In the genomic region with DNA sequence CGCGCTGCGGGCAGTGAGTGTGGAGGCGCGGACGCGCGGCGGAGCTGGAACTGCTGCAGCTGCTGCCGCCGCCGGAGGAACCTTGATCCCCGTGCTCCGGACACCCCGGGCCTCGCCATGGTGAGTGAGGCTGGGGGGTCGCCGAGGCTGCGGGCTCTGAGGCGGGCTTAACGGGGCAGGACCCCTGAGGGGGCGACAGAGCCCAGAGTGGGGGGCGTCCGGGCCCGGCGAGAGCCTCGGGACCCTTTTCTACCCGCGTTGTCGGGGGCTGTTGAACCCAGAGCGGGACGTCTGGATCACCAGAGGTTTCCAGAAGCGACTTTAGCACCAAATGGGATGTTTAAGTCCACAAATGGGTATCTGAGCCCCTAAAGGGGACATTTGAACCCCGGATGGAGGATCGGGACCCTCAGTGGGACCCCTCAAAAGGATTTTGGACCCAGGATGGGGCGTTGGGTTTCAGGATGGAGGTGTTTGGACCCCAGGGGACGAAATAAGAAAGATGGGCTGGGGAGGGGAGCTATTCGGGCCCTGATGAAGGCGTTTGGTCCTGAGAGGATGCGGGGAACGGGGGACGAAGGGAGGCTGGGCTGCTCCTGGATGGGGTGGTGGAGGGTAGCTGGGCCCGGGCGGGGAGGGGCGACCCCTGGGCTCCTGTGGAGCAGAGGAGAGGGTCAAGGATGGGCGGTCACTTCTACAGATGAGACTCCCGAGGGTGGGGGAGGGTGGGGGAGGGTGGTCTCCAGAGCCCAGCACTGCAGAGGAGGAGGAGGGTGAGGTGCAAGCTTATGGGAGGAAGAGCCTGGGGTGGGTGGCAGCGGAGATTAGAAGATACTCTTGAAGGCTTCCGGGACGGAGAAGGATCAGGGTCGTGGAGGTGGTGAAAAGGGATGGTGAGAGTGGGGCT, we compare ENCODE assay signal across 8 cellular contexts. TPM values are rescaled to one million over a fixed set of nuclear protein-coding genes. Genes with fewer than 3 reads are reported as not detected.
DNase-seq lines count a peak whose midpoint lies in the region; ATAC-seq and TF ChIP-seq lines count a peak whose summit lies in the region.

CALM3 (plus strand) TSS at position 13 of the 907 bp plus-strand sequence; CDS start at position 118, 105 bp downstream.

- peak within 1 kb of the TSS; percentile 100 for H4K91ac ChIP-seq in IMR-90 (ENCODE audit: insufficient read depth, low read depth, low read length)

- TF ChIP-seq RAD21 in IMR-90 (IDR thresholded peaks at IDR 0.05; ENCODE audit: low read length): no peak

- POLR2A ChIA-PET in IMR-90 (lab: Charles Lee; ENCODE audit: unreplicated experiment): interaction anchor here (1.1 to 1.3 kb wide), 2 partner anchors 10 to 30 kb away, joined by 3 read pairs; no protein-coding TSS in a partner anchor

- TF ChIP-seq CTCF in IMR-90 (conservative IDR thresholded peaks at IDR 0.05; ENCODE audit: low read depth, low read length) (no peak), astrocyte of the cerebellum (IDR thresholded peaks at IDR 0.05; ENCODE audit: low read depth, low read length, missing control alignments) (no peak), spleen (IDR thresholded peaks at IDR 0.05 in 8 of 11, conservative IDR thresholded peaks at IDR 0.05 in 3 of 11) (no peak)

- peak within 1 kb of the TSS; percentile 100 for H3K14ac ChIP-seq in IMR-90 (replicated peaks; ENCODE audit: low read depth, low read length)

- peak within 1 kb of the TSS; percentile 95; the same call in 2 of the 3 replicates for H2BK15ac ChIP-seq in IMR-90 (ENCODE audit: low read depth, low read length)

- CTCF ChIA-PET in IMR-90 (lab: Yijun Ruan, JAX): interaction anchor here (0.6 to 1.6 kb wide), 2 partner anchors 16 to 61 kb away, joined by 4 to 8 read pairs; no protein-coding TSS in a partner anchor

- H3K9me1 ChIP-seq in IMR-90 (ENCODE audit: insufficient read depth, low read length): peaks cover 16% of the 10 kb centered on the region

- 1% methylated on average over 28 of the region's 51 CpGs; no CpG with 5 or more reads in 1 of the 2 experiments for WGBS in IMR-90 (ENCODE audit: extremely low coverage in 2 of 2, insufficient read length in 1 of 2), 2 experiments
- WGBS in spleen, 5 donors: 0 to 1% (median 1%) methylated on average over 25 to 51 of the region's 51 CpGs

- peak within 1 kb of the TSS; percentile 91 for H3K4me2 ChIP-seq in IMR-90 (ENCODE audit: low read depth, low read length)

- peak within 1 kb of the TSS; percentile 91 for H3K27ac ChIP-seq in IMR-90 (ENCODE audit: insufficient read depth, low read length)
- peak within 1 kb of the TSS; percentile 96 to 99 (median 99) for H3K27ac ChIP-seq in spleen

- BruUV-seq in IMR-90 (replicated peaks; lab: Mats Ljungman, UMichigan): no TSS peak

- H3K4me1 ChIP-seq in IMR-90 (ENCODE audit: control insufficient read depth, insufficient read depth, low read length): peaks cover 15% of the 10 kb centered on the region
- peaks cover 21 to 62% (median 42%) of the 10 kb centered on the region in 6 donors for H3K4me1 ChIP-seq in spleen

- intact Hi-C loops in IMR-90 (cut with micrococcal nuclease): no loop called here
- intact Hi-C loops in spleen (cut with DNase I; ENCODE audit: low total_unique reads): no loop called here

- no peak for DNase-seq in Caki2 (ENCODE audit: low read depth)
- no peak for DNase-seq in IMR-90
- DNase-seq in astrocyte of the cerebellum (ENCODE audit: low read depth): no peak
- DNase-seq in iPS-NIHi11 (ENCODE audit: low spot score): peak; percentile 40
- no peak for DNase-seq in spleen
- no peak for DNase-seq in ACHN

- peak within 1 kb of the TSS; percentile 99 for H2AK9ac ChIP-seq in IMR-90 (replicated peaks; ENCODE audit: low read depth, low read length, poor library complexity)

- TF ChIP-seq POLR2A in IMR-90 (IDR thresholded peaks at IDR 0.05; ENCODE audit: low read depth, low read length) (peak; percentile 64), spleen (IDR thresholded peaks at IDR 0.05) (peak in 1 of 3 donors; percentile 80)

- H4K5ac ChIP-seq in IMR-90 (ENCODE audit: low read depth, low read length): peak within 1 kb of the TSS; percentile 97

- peak within 1 kb of the TSS; percentile 96 for H3K9ac ChIP-seq in IMR-90 (ENCODE audit: low read depth, low read length)

- peaks cover 4% of the 10 kb centered on the region; the same call in 1 of the 2 replicates for H3K9me3 ChIP-seq in IMR-90 (ENCODE audit: control insufficient read depth, insufficient read depth, low read length)
- peaks cover 0 to 21% (median 17%) of the 10 kb centered on the region in 8 donors for H3K9me3 ChIP-seq in spleen

- peak within 1 kb of the TSS; percentile 94 for H2AK5ac ChIP-seq in IMR-90 (ENCODE audit: low read depth, low read length)

- peaks cover 3 to 50% of the 10 kb centered on the region in 2 experiments; a peak in 3 of 4 replicates for H3K79me1 ChIP-seq in IMR-90 (ENCODE audit: low read depth in 1 of 2, low read length in 2 of 2)

- peak within 1 kb of the TSS; percentile 79 to 100 for H4K8ac ChIP-seq in IMR-90 (ENCODE audit: low read depth in 2 of 2, low read length in 2 of 2)

- peak within 1 kb of the TSS; percentile 99 for H3K56ac ChIP-seq in IMR-90 (ENCODE audit: extremely low read depth, insufficient read depth, low read length)

- peaks cover 48% of the 10 kb centered on the region for H4K20me1 ChIP-seq in IMR-90 (ENCODE audit: insufficient read depth, low read length)

- peak within 1 kb of the TSS; percentile 100 for H2BK120ac ChIP-seq in IMR-90 (ENCODE audit: low read depth, low read length)

- in situ Hi-C loops in Caki2 (cut with HindIII; ENCODE audit: low pct_unique_long_range_greater_than_20kb, low sequenced_read_pairs) (no loop called here), IMR-90 (cut with MboI; ENCODE audit: low sequenced_read_pairs) (no loop called here), astrocyte of the cerebellum (cut with HindIII; ENCODE audit: low sequenced_read_pairs) (no loop called here), ACHN (cut with HindIII; ENCODE audit: low pct_ligation_motif_present, low pct_unique_long_range_greater_than_20kb, low sequenced_read_pairs) (no loop called here)

- H3K4ac ChIP-seq in IMR-90 (ENCODE audit: low read depth, low read length): peak within 1 kb of the TSS; percentile 100

- peak within 1 kb of the TSS; percentile 96 for H3K18ac ChIP-seq in IMR-90 (ENCODE audit: low read depth, low read length)

- peak within 1 kb of the TSS; percentile 100 for H2AFZ ChIP-seq in IMR-90 (replicated peaks; ENCODE audit: low read length, poor library complexity)

- H3K27me3 ChIP-seq in IMR-90 (ENCODE audit: control insufficient read depth, insufficient read depth, low read length): no peaks in the 10 kb centered on the region
- no peaks in the 10 kb centered on the region for H3K27me3 ChIP-seq in spleen (replicated peaks in 1 of 7)

- H3K4me3 ChIP-seq in IMR-90 (ENCODE audit: insufficient read depth, low read depth, low read length): peak within 1 kb of the TSS; percentile 87
- peak within 1 kb of the TSS; percentile 100 for H3K4me3 ChIP-seq in astrocyte of the cerebellum (ENCODE audit: low read depth, low read length)
- H3K4me3 ChIP-seq in spleen: peak within 1 kb of the TSS; percentile 86 to 99 (median 94)

- H2BK5ac ChIP-seq in IMR-90 (ENCODE audit: low read depth, low read length, poor library complexity, severe bottlenecking): peak within 1 kb of the TSS; percentile 99

- H3K36me3 ChIP-seq in IMR-90 (ENCODE audit: control insufficient read depth, insufficient read depth, low read length) (peaks cover 11% of the 10 kb centered on the region), spleen (peaks cover 0 to 23% (median 12%) of the 10 kb centered on the region in 6 donors)

- peak within 1 kb of the TSS; percentile 100 for H2BK20ac ChIP-seq in IMR-90 (ENCODE audit: low read depth, low read length)

- ATAC-seq in IMR-90 (ENCODE audit: low read depth): no peak
- ATAC-seq in GM18868 (IDR thresholded peaks at IDR 0.05; ENCODE audit: unreplicated experiment): no peak
- no peak for ATAC-seq in HG03095 (IDR thresholded peaks at IDR 0.05; ENCODE audit: unreplicated experiment)

- H3K23ac ChIP-seq in IMR-90 (ENCODE audit: low read depth, low read length): peak within 1 kb of the TSS; percentile 100

- dilution Hi-C loops in IMR-90 (cut with HindIII; ENCODE audit: low sequenced_read_pairs, unreplicated experiment): no loop called here

TF ChIP-seq in IMR-90, 13 proteins besides CTCF, POLR2A, EP300 and RAD21 (continues in another document):
- TF ChIP-seq, protein P1, sequence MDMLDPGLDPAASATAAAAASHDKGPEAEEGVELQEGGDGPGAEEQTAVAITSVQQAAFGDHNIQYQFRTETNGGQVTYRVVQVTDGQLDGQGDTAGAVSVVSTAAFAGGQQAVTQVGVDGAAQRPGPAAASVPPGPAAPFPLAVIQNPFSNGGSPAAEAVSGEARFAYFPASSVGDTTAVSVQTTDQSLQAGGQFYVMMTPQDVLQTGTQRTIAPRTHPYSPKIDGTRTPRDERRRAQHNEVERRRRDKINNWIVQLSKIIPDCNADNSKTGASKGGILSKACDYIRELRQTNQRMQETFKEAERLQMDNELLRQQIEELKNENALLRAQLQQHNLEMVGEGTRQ (IDR thresholded peaks at IDR 0.05; ENCODE audit: low read depth, low read length): no peak
- TF ChIP-seq ELK1 (IDR thresholded peaks at IDR 0.05; ENCODE audit: borderline replicate concordance, low read depth, low read length): no peak
- no peak for TF ChIP-seq RCOR1 (IDR thresholded peaks at IDR 0.05; ENCODE audit: insufficient replicate concordance, low read length)
- no peak for TF ChIP-seq RFX5 (IDR thresholded peaks at IDR 0.05; ENCODE audit: low read depth, low read length)
- TF ChIP-seq SMC3 (IDR thresholded peaks at IDR 0.05; ENCODE audit: low read depth, low read length): no peak
- no peak for TF ChIP-seq CEBPB (IDR thresholded peaks at IDR 0.05; ENCODE audit: low read depth, low read length)
- TF ChIP-seq MXI1 (IDR thresholded peaks at IDR 0.05; ENCODE audit: borderline replicate concordance, low read depth, low read length): no peak
- TF ChIP-seq NFE2L2 (IDR thresholded peaks at IDR 0.05; ENCODE audit: low read depth, low read length): no peak
- no peak for TF ChIP-seq CHD1 (IDR thresholded peaks at IDR 0.05; ENCODE audit: low read depth, low read length)

RNA-seq across cellular contexts. Expression of gene CALM3, which starts in this region (rescaled TPM):
- total RNA-seq in Caki2 (2014; rRNA removed; shearing (Covaris generic); ENCODE audit: low replicate concordance): 126 and 145 TPM in 2 replicates
- total RNA-seq in IMR-90 (2012; rRNA removed) (91.6 and 197 TPM in 2 replicates), spleen (100 to 1,000 TPM; 121 to 197 (median 143) TPM)
- polyA plus RNA-seq in IMR-90 (2012; rRNA removed) (467 and 501 TPM in 2 replicates), spleen (100 to 1,000 TPM in 2 of 3 donors, 10 to 100 TPM in 1; 78.1 to 167 (median 111) TPM)
- 414 and 485 TPM in 2 replicates for polyA plus RNA-seq in IMR-90 (2012; cell fraction: cytosol; rRNA removed)
- polyA plus RNA-seq in IMR-90 (2012; cell fraction: nucleus; rRNA removed; ENCODE audit: low replicate concordance): 233 and 354 TPM in 2 replicates
